In genomic region chr5:39040875-39041274, GRCh38 we compare ENCODE assay signal across 18 cellular contexts. TPM values are rescaled to one million over a fixed set of nuclear protein-coding genes. Genes with fewer than 3 reads are reported as not detected.
DNase-seq lines count a peak whose midpoint lies in the region; ATAC-seq, FAIRE-seq and TF ChIP-seq lines count a peak whose summit lies in the region.
"Had no signal": no experiment of that assay in that cellular context is flagged by ENCODE, and none has a peak within 500 bp of the region (broad histone marks: within the 10 kb centered on the region; RNA-seq: fewer than 3 reads in every experiment).

No MANE protein-coding gene starts in this region.

- H3K4me3 ChIP-seq in testis, result no peak overlapping the region
- H3K4me3 ChIP-seq: body of pancreas, pancreas had no signal

- H3K27ac ChIP-seq in testis, result no peak overlapping the region
- H3K27ac ChIP-seq: body of pancreas, pancreas had no signal

- H3K4me1 ChIP-seq in testis, result no peaks in the 10 kb centered on the region
- H3K4me1 ChIP-seq: pancreas had no signal

- no peak overlapping the region for H3K4me3 Mint-ChIP-seq in activated CD8-positive, alpha-beta T cell treated with anti-CD3 and anti-CD28 coated beads for 36 hours
- H3K4me3 Mint-ChIP-seq in activated CD8-positive, alpha-beta T cell treated with anti-CD3 and anti-CD28 coated beads, Interleukin-2, amount 10 ng/mL, durations not matched to agents 7 days and 5 days, result no peak overlapping the region
- H3K4me3 Mint-ChIP-seq: activated CD8-positive, alpha-beta memory T cell treated with anti-CD3 and anti-CD28 coated beads, Interleukin-2, amount 10 ng/mL, durations not matched to agents 7 days and 5 days; activated naive CD8-positive, alpha-beta T cell treated with anti-CD3 and anti-CD28 coated beads, Interleukin-2, amount 50 U/mL, for 24 hours; activated T-helper 17 cell treated with anti-CD3 and anti-CD28 coated beads, Interleukin-2, amount 50 U/mL, for 72 hours; H9; nephron; stimulated activated effector memory CD8-positive, alpha-beta T cell treated with anti-CD3 and anti-CD28 coated beads, Interleukin-12 subunit alpha, Interleukin-12 subunit beta, amount 100 ng/mL, for 72 hours; T-cell had no signal

- no peaks in the 10 kb centered on the region for H3K36me3 ChIP-seq in testis (ENCODE audit: low read depth, missing control alignments)
- H3K36me3 ChIP-seq: pancreas had no signal

- no peaks in the 10 kb centered on the region for H3K9me3 ChIP-seq in testis
- H3K9me3 ChIP-seq: body of pancreas, pancreas had no signal

- ATAC-seq in activated CD8-positive, alpha-beta T cell treated with anti-CD3 and anti-CD28 coated beads for 36 hours, result no peak
- no peak for ATAC-seq in activated CD8-positive, alpha-beta T cell treated with anti-CD3 and anti-CD28 coated beads, Interleukin-2, amount 10 ng/mL, durations not matched to agents 7 days and 5 days
- ATAC-seq: activated CD8-positive, alpha-beta memory T cell treated with anti-CD3 and anti-CD28 coated beads, Interleukin-2, amount 10 ng/mL, durations not matched to agents 7 days and 5 days; activated naive CD8-positive, alpha-beta T cell treated with anti-CD3 and anti-CD28 coated beads, Interleukin-2, amount 50 U/mL, for 24 hours; activated T-helper 17 cell treated with anti-CD3 and anti-CD28 coated beads, Interleukin-2, amount 50 U/mL, for 72 hours; body of pancreas; pancreas; stimulated activated effector memory CD8-positive, alpha-beta T cell treated with anti-CD3 and anti-CD28 coated beads, Interleukin-12 subunit alpha, Interleukin-12 subunit beta, amount 100 ng/mL, for 72 hours; T-cell had no signal

- intact Hi-C loops in activated CD8-positive, alpha-beta T cell treated with anti-CD3 and anti-CD28 coated beads for 36 hours (cut with micrococcal nuclease), result no loop called here
- intact Hi-C loops in posterior vena cava (cut with DNase I) (no loop called here), testis (cut with DNase I; ENCODE audit: low total_unique reads) (no loop called here)

- no peak for TF ChIP-seq CTCF in activated CD8-positive, alpha-beta T cell treated with anti-CD3 and anti-CD28 coated beads for 36 hours (IDR thresholded peaks at IDR 0.05)
- TF ChIP-seq CTCF in testis (IDR thresholded peaks at IDR 0.05), result no peak

- peaks cover 19% of the 10 kb centered on the region for H3K36me3 Mint-ChIP-seq in activated CD8-positive, alpha-beta T cell treated with anti-CD3 and anti-CD28 coated beads for 36 hours (ENCODE audit: low read depth)
- H3K36me3 Mint-ChIP-seq in activated CD8-positive, alpha-beta T cell treated with anti-CD3 and anti-CD28 coated beads, Interleukin-2, amount 10 ng/mL, durations not matched to agents 7 days and 5 days (ENCODE audit: low read depth), result peaks cover 45% of the 10 kb centered on the region
- H3K36me3 Mint-ChIP-seq: stimulated activated effector memory CD8-positive, alpha-beta T cell treated with anti-CD3 and anti-CD28 coated beads, Interleukin-12 subunit alpha, Interleukin-12 subunit beta, amount 100 ng/mL, for 72 hours had no signal

- TF ChIP-seq POLR2A in GM12891 (IDR thresholded peaks at IDR 0.05; ENCODE audit: low read depth, low read length) (no peak), testis (IDR thresholded peaks at IDR 0.05) (no peak)

- peak; percentile 41 for FAIRE-seq in GM12891 (lab: Jason Lieb, UNC)

- no peak overlapping the region for H3K27ac Mint-ChIP-seq in activated CD8-positive, alpha-beta T cell treated with anti-CD3 and anti-CD28 coated beads for 36 hours
- no peak overlapping the region for H3K27ac Mint-ChIP-seq in activated CD8-positive, alpha-beta T cell treated with anti-CD3 and anti-CD28 coated beads, Interleukin-2, amount 10 ng/mL, durations not matched to agents 7 days and 5 days
- H3K27ac Mint-ChIP-seq: activated CD8-positive, alpha-beta memory T cell treated with anti-CD3 and anti-CD28 coated beads, Interleukin-2, amount 10 ng/mL, durations not matched to agents 7 days and 5 days; activated naive CD8-positive, alpha-beta T cell treated with anti-CD3 and anti-CD28 coated beads, Interleukin-2, amount 50 U/mL, for 24 hours; activated T-helper 17 cell treated with anti-CD3 and anti-CD28 coated beads, Interleukin-2, amount 50 U/mL, for 72 hours; CD4-positive, CD25-positive, alpha-beta regulatory T cell; H9; nephron; stimulated activated effector memory CD8-positive, alpha-beta T cell treated with anti-CD3 and anti-CD28 coated beads, Interleukin-12 subunit alpha, Interleukin-12 subunit beta, amount 100 ng/mL, for 72 hours; T-cell had no signal

- H3K27me3 Mint-ChIP-seq in activated CD8-positive, alpha-beta T cell treated with anti-CD3 and anti-CD28 coated beads for 36 hours, result no peaks in the 10 kb centered on the region
- H3K27me3 Mint-ChIP-seq in activated CD8-positive, alpha-beta T cell treated with anti-CD3 and anti-CD28 coated beads, Interleukin-2, amount 10 ng/mL, durations not matched to agents 7 days and 5 days (ENCODE audit: low read depth), result no peaks in the 10 kb centered on the region
- H3K27me3 Mint-ChIP-seq: activated CD8-positive, alpha-beta memory T cell treated with anti-CD3 and anti-CD28 coated beads, Interleukin-2, amount 10 ng/mL, durations not matched to agents 7 days and 5 days; activated naive CD8-positive, alpha-beta T cell treated with anti-CD3 and anti-CD28 coated beads, Interleukin-2, amount 50 U/mL, for 24 hours; activated T-helper 17 cell treated with anti-CD3 and anti-CD28 coated beads, Interleukin-2, amount 50 U/mL, for 72 hours; CD4-positive, CD25-positive, alpha-beta regulatory T cell; T-cell had no signal

- H3K9me3 Mint-ChIP-seq in activated CD8-positive, alpha-beta T cell treated with anti-CD3 and anti-CD28 coated beads for 36 hours, result peaks cover 2% of the 10 kb centered on the region
- peaks cover under 1% of the 10 kb centered on the region for H3K9me3 Mint-ChIP-seq in activated CD8-positive, alpha-beta T cell treated with anti-CD3 and anti-CD28 coated beads, Interleukin-2, amount 10 ng/mL, durations not matched to agents 7 days and 5 days (ENCODE audit: insufficient read depth)
- H3K9me3 Mint-ChIP-seq: CD4-positive, CD25-positive, alpha-beta regulatory T cell; stimulated activated effector memory CD8-positive, alpha-beta T cell treated with anti-CD3 and anti-CD28 coated beads, Interleukin-12 subunit alpha, Interleukin-12 subunit beta, amount 100 ng/mL, for 72 hours; T-cell had no signal

- DNase-seq in activated CD8-positive, alpha-beta T cell treated with anti-CD3 and anti-CD28 coated beads for 36 hours, result peak; percentile 11
- no peak for DNase-seq in activated CD8-positive, alpha-beta T cell treated with anti-CD3 and anti-CD28 coated beads, Interleukin-2, amount 10 ng/mL, durations not matched to agents 7 days and 5 days
- no peak for DNase-seq in GM12891 (ENCODE audit: insufficient read length, low spot score)
- DNase-seq in NCI-H69 (lab: John Stamatoyannopoulos, UW), result peak; percentile 51
- DNase-seq in posterior vena cava (ENCODE audit: low spot score), result peak; percentile 74
- DNase-seq in testis, result no peak
- no peak for DNase-seq in NCI-H2107 treated with DMSO at 0.1 percent for 48 hours (lab: John Stamatoyannopoulos, UW; ENCODE audit: unreplicated experiment)
- DNase-seq: activated CD8-positive, alpha-beta memory T cell treated with anti-CD3 and anti-CD28 coated beads, Interleukin-2, amount 10 ng/mL, durations not matched to agents 7 days and 5 days; activated naive CD8-positive, alpha-beta T cell treated with anti-CD3 and anti-CD28 coated beads, Interleukin-2, amount 50 U/mL, for 24 hours; CD4-positive, CD25-positive, alpha-beta regulatory T cell; H9; mesenchymal stem cell had no signal

- POLR2A ChIA-PET in activated CD8-positive, alpha-beta T cell treated with anti-CD3 and anti-CD28 coated beads for 36 hours (lab: Charles Lee), result no interaction called here
- POLR2A ChIA-PET in activated CD8-positive, alpha-beta T cell treated with anti-CD3 and anti-CD28 coated beads, Interleukin-2, amount 10 ng/mL, durations not matched to agents 7 days and 5 days (lab: Charles Lee), result no interaction called here

- H3K4me1 Mint-ChIP-seq in activated CD8-positive, alpha-beta T cell treated with anti-CD3 and anti-CD28 coated beads for 36 hours (ENCODE audit: low read depth), result peaks cover 26% of the 10 kb centered on the region
- no peaks in the 10 kb centered on the region for H3K4me1 Mint-ChIP-seq in activated CD8-positive, alpha-beta T cell treated with anti-CD3 and anti-CD28 coated beads, Interleukin-2, amount 10 ng/mL, durations not matched to agents 7 days and 5 days (ENCODE audit: low read depth)
- H3K4me1 Mint-ChIP-seq: H9, nephron had no signal

- H3K27me3 ChIP-seq in testis, result no peaks in the 10 kb centered on the region
- H3K27me3 ChIP-seq: body of pancreas, pancreas had no signal

- CTCF ChIA-PET in activated CD8-positive, alpha-beta T cell treated with anti-CD3 and anti-CD28 coated beads for 36 hours (lab: Charles Lee), result no interaction called here
- CTCF ChIA-PET in activated CD8-positive, alpha-beta T cell treated with anti-CD3 and anti-CD28 coated beads, Interleukin-2, amount 10 ng/mL, durations not matched to agents 7 days and 5 days (lab: Charles Lee), result no interaction called here

- WGBS in testis, 2 donors, result 67 to 83% methylated on average over 1 of the region's 1 CpG

TF ChIP-seq in GM12891, 5 proteins besides CTCF, POLR2A, EP300 and RAD21:
- TF ChIP-seq SPI1 (IDR thresholded peaks at IDR 0.05; ENCODE audit: low read depth, low read length), result no peak
- TF ChIP-seq PAX5 (IDR thresholded peaks at IDR 0.05; ENCODE audit: insufficient read depth, low read length, severe bottlenecking), result no peak
- TF ChIP-seq POU2F2 (IDR thresholded peaks at IDR 0.05; ENCODE audit: low read depth, low read length), result no peak
- TF ChIP-seq POLR2AphosphoS5 (IDR thresholded peaks at IDR 0.05; ENCODE audit: low read depth, low read length), result no peak
- TF ChIP-seq TAF1 (IDR thresholded peaks at IDR 0.05; ENCODE audit: low read depth, low read length), result no peak

RNA-seq across cellular contexts. Expression of gene RICTOR, which starts 33.3 kb away (rescaled TPM):
- 10 to 100 TPM; 23.9 to 26.1 TPM for total RNA-seq in activated CD8-positive, alpha-beta T cell treated with anti-CD3 and anti-CD28 coated beads for 36 hours
- 10 to 100 TPM; 38.8 to 41.6 TPM for total RNA-seq in activated CD8-positive, alpha-beta T cell treated with anti-CD3 and anti-CD28 coated beads, Interleukin-2, amount 10 ng/mL, durations not matched to agents 7 days and 5 days
- polyA plus RNA-seq in GM12891 (2012; ENCODE audit: low read depth, missing spikeins), result 3.6 TPM
- 10 to 100 TPM; 37.0 to 50.1 TPM for total RNA-seq in posterior vena cava
- total RNA-seq in testis, result 10 to 100 TPM; 57.7 to 61.8 TPM
- 14.4 TPM for polyA plus RNA-seq in testis (ENCODE audit: insufficient read depth, low read depth, low replicate concordance)

Comparison
In these comparisons a context has a peak if more than half of its experiments do, and no peak if none do; other contexts are left out.
1. DNase-seq: peak in activated CD8-positive, alpha-beta T cell treated with anti-CD3 and anti-CD28 coated beads for 36 hours (single experiment), NCI-H69 (single experiment) and posterior vena cava (single experiment); none in activated CD8-positive, alpha-beta T cell treated with anti-CD3 and anti-CD28 coated beads, Interleukin-2, amount 10 ng/mL, durations not matched to agents 7 days and 5 days (single experiment), GM12891 (single experiment), testis (single experiment) and NCI-H2107 treated with DMSO at 0.1 percent for 48 hours (single experiment).